Comparison of ENCODE assay signal across 10 cellular contexts in the genomic region with DNA sequence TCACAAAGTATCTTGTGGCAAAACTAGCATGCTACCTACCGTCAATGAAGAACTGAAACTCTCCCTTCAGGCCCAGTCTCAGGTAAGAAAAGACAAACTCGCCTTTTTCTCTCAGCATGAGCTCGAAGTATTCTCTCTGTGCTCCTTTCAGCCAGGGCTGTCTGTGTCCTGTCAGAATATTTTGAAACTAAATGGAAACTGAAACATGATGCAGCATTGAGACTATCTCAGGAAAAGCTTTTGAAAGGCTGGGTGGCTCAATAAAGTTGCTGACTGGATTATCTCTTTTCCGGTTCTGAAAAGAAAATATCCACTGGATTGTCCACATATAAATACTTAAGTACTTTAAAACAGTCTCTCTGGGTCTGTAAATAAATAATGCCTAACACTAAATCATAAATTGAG. TPM values are rescaled to one million over a fixed set of nuclear protein-coding genes. Genes with fewer than 3 reads are reported as not detected.
DNase-seq lines count a peak whose midpoint lies in the region; ATAC-seq and TF ChIP-seq lines count a peak whose summit lies in the region.
"Had no signal": no experiment of that assay in that cellular context is flagged by ENCODE, and none has a peak within 500 bp of the region (broad histone marks: within the 10 kb centered on the region; RNA-seq: fewer than 3 reads in every experiment).

No MANE protein-coding gene starts in this region.

- H3K4me3 Mint-ChIP-seq in nephron progenitor cell: no peak overlapping the region
- H3K4me3 Mint-ChIP-seq: activated B cell treated with CpG ODN at 0.5 μM for 24 hours had no signal

- no peak overlapping the region for H3K27ac Mint-ChIP-seq in nephron progenitor cell
- H3K27ac Mint-ChIP-seq: activated B cell treated with CpG ODN at 0.5 μM for 24 hours had no signal

- H3K4me1 ChIP-seq in adrenal gland (replicated peaks in 1 of 2) (no peaks in the 10 kb centered on the region), mesodermal cell (ENCODE audit: control insufficient read depth, insufficient read depth, low read length, poor library complexity, severe bottlenecking) (no peaks in the 10 kb centered on the region)

- DNase-seq in Daoy (ENCODE audit: low read depth) (peak; percentile 18), HFF-Myc (ENCODE audit: extremely low read depth, low read depth) (no peak), adrenal gland (no peak), nephron progenitor cell (no peak), SK-N-DZ (ENCODE audit: low spot score) (no peak), HuH-7 (ENCODE audit: low spot score) (no peak)
- DNase-seq: activated B cell treated with CpG ODN at 0.5 μM for 24 hours, DND-41 had no signal

- H3K27me3 ChIP-seq in adrenal gland: no peaks in the 10 kb centered on the region

- WGBS in adrenal gland, 4 donors: 37 to 59% (median 43%) methylated on average over 4 of the region's 4 CpGs
- 87 to 100% methylated on average over 1 to 3 of the region's 4 CpGs for WGBS in mesodermal cell (ENCODE audit: insufficient coverage in 2 of 2), 2 experiments

- no peaks in the 10 kb centered on the region for H3K4me1 Mint-ChIP-seq in nephron progenitor cell

- no peaks in the 10 kb centered on the region for H3K27me3 Mint-ChIP-seq in nephron progenitor cell (ENCODE audit: low read depth, poor library complexity)
- H3K27me3 Mint-ChIP-seq: activated B cell treated with CpG ODN at 0.5 μM for 24 hours had no signal

- H3K9me3 ChIP-seq in adrenal gland (replicated peaks in 1 of 3): no peaks in the 10 kb centered on the region
- peaks cover 3% of the 10 kb centered on the region for H3K9me3 ChIP-seq in mesodermal cell (ENCODE audit: control insufficient read depth, low read length)

- TF ChIP-seq CTCF in HFF-Myc (IDR thresholded peaks at IDR 0.05; ENCODE audit: low read depth, low read length, missing control alignments): no peak
- TF ChIP-seq CTCF in adrenal gland (IDR thresholded peaks at IDR 0.05): no peak
- TF ChIP-seq CTCF in nephron progenitor cell (IDR thresholded peaks at IDR 0.05): no peak

- H3K4me3 ChIP-seq in HFF-Myc (replicated peaks; ENCODE audit: low read depth, low read length) (peak overlapping the region; percentile 33), adrenal gland (peak overlapping the region in 1 of 4 donors; percentile 32), mesodermal cell (ENCODE audit: extremely low read depth, insufficient read depth, low read length, poor library complexity, severe bottlenecking) (peak overlapping the region; percentile 12)

- H3K27ac ChIP-seq in adrenal gland: peak overlapping the region in 4 of 5 donors; percentile 33 to 83 (median 55)
- peak overlapping the region; percentile 85 for H3K27ac ChIP-seq in mesodermal cell (ENCODE audit: low read depth, low read length, severe bottlenecking)

- no peaks in the 10 kb centered on the region for H3K36me3 Mint-ChIP-seq in nephron progenitor cell (ENCODE audit: low read depth)

- peak in 1 of 2 donors; percentile 11 for TF ChIP-seq POLR2A in adrenal gland (IDR thresholded peaks at IDR 0.05)

- H3K36me3 ChIP-seq in adrenal gland (replicated peaks in 1 of 2) (no peaks in the 10 kb centered on the region), mesodermal cell (ENCODE audit: control insufficient read depth, insufficient read depth, low read length) (peaks cover 4% of the 10 kb centered on the region)

- H3K9me3 Mint-ChIP-seq in nephron progenitor cell: peaks cover 19% of the 10 kb centered on the region

- intact Hi-C loops in adrenal gland (cut with DNase I): no loop called here

- ATAC-seq in HG03460 (IDR thresholded peaks at IDR 0.05; ENCODE audit: unreplicated experiment): no peak

RNA-seq across cellular contexts. Expression of gene CALHM5, which starts 0.7 kb away (rescaled TPM):
- 2.7 and 3.2 TPM in 2 replicates for total RNA-seq in Daoy (2014; rRNA removed; shearing (Covaris generic))
- total RNA-seq in adrenal gland: 1 to 10 TPM in 4 of 8 donors, under 1 TPM in 4; 0.65 to 2.2 (median 1.1) TPM
- 1 to 10 TPM in 1 of 3 donors, under 1 TPM in 2; 0.32 to 1.0 (median 0.44) TPM for polyA plus RNA-seq in adrenal gland
- 1.3 TPM for polyA plus RNA-seq in mesodermal cell (2013, experiment 1 of 2)
- polyA plus RNA-seq in mesodermal cell (2013, experiment 2 of 2): 0.96 TPM
- polyA plus RNA-seq in SK-N-DZ (2014; cell fraction: cytosol; rRNA removed): 2.4 and 2.6 TPM in 2 replicates
- 0.85 and 1.1 TPM in 2 replicates for polyA plus RNA-seq in SK-N-DZ (2014; cell fraction: nucleus; rRNA removed)
- total RNA-seq: activated B cell treated with CpG ODN at 0.5 μM for 24 hours had no signal

RNA-seq across cellular contexts. Expression of gene TRAPPC3L, which starts 33.3 kb away (rescaled TPM):
- not detected in 2 replicates for total RNA-seq in Daoy (2014; rRNA removed; shearing (Covaris generic))
- under 1 TPM in 5 of 8 donors, not detected in 3; 0.16 to 0.57 (median 0.29) TPM for total RNA-seq in adrenal gland
- under 1 TPM in 2 of 3 donors, not detected in 1; 0.10 to 0.31 TPM for polyA plus RNA-seq in adrenal gland
- polyA plus RNA-seq in mesodermal cell (2013, experiment 1 of 2): not detected
- not detected for polyA plus RNA-seq in mesodermal cell (2013, experiment 2 of 2)
- not detected in 2 replicates for polyA plus RNA-seq in SK-N-DZ (2014; cell fraction: cytosol; rRNA removed)
- 0.09 and 1.2 TPM in 2 replicates for polyA plus RNA-seq in SK-N-DZ (2014; cell fraction: nucleus; rRNA removed)
- total RNA-seq: activated B cell treated with CpG ODN at 0.5 μM for 24 hours had no signal

RNA-seq across cellular contexts. Expression of gene CALHM4, which starts 41.4 kb away (rescaled TPM):
- not detected in 2 replicates for total RNA-seq in Daoy (2014; rRNA removed; shearing (Covaris generic))
- total RNA-seq in adrenal gland: not detected
- polyA plus RNA-seq in adrenal gland: not detected
- 0.26 TPM for polyA plus RNA-seq in mesodermal cell (2013, experiment 1 of 2)
- 0.40 TPM for polyA plus RNA-seq in mesodermal cell (2013, experiment 2 of 2)
- 0.14 TPM in 1 of 2 replicates, not detected in the other for polyA plus RNA-seq in SK-N-DZ (2014; cell fraction: cytosol; rRNA removed)
- polyA plus RNA-seq in SK-N-DZ (2014; cell fraction: nucleus; rRNA removed): not detected in 2 replicates
- total RNA-seq: activated B cell treated with CpG ODN at 0.5 μM for 24 hours had no signal

RNA-seq across cellular contexts. Expression of gene CALHM6, which starts 51.0 kb away (rescaled TPM):
- total RNA-seq in Daoy (2014; rRNA removed; shearing (Covaris generic)): 6.0 and 11.7 TPM in 2 replicates
- 10 to 100 TPM in 1 of 8 donors, 1 to 10 TPM in 7; 1.1 to 55.3 (median 6.5) TPM for total RNA-seq in adrenal gland
- 10 to 100 TPM in 1 of 3 donors, 1 to 10 TPM in 2; 5.1 to 12.7 (median 10.0) TPM for polyA plus RNA-seq in adrenal gland
- not detected for polyA plus RNA-seq in mesodermal cell (2013, experiment 1 of 2)
- polyA plus RNA-seq in mesodermal cell (2013, experiment 2 of 2): not detected
- 0.43 and 0.48 TPM in 2 replicates for polyA plus RNA-seq in SK-N-DZ (2014; cell fraction: cytosol; rRNA removed)
- 0.72 and 2.9 TPM in 2 replicates for polyA plus RNA-seq in SK-N-DZ (2014; cell fraction: nucleus; rRNA removed)

RNA-seq across cellular contexts. Expression of gene RWDD1, which starts 59.1 kb away (rescaled TPM):
- 39.0 and 51.6 TPM in 2 replicates for total RNA-seq in Daoy (2014; rRNA removed; shearing (Covaris generic))
- total RNA-seq in adrenal gland: 10 to 100 TPM; 25.9 to 59.8 (median 47.3) TPM
- 100 to 1,000 TPM in 1 of 3 donors, 10 to 100 TPM in 2; 49.6 to 136 (median 67.7) TPM for polyA plus RNA-seq in adrenal gland
- 45.0 TPM for polyA plus RNA-seq in mesodermal cell (2013, experiment 1 of 2)
- 60.4 TPM for polyA plus RNA-seq in mesodermal cell (2013, experiment 2 of 2)
- 50.2 and 52.6 TPM in 2 replicates for polyA plus RNA-seq in SK-N-DZ (2014; cell fraction: cytosol; rRNA removed)
- polyA plus RNA-seq in SK-N-DZ (2014; cell fraction: nucleus; rRNA removed): 29.6 and 35.8 TPM in 2 replicates
